Comparison of ENCODE assay signal across 17 cellular contexts in the genomic region with DNA sequence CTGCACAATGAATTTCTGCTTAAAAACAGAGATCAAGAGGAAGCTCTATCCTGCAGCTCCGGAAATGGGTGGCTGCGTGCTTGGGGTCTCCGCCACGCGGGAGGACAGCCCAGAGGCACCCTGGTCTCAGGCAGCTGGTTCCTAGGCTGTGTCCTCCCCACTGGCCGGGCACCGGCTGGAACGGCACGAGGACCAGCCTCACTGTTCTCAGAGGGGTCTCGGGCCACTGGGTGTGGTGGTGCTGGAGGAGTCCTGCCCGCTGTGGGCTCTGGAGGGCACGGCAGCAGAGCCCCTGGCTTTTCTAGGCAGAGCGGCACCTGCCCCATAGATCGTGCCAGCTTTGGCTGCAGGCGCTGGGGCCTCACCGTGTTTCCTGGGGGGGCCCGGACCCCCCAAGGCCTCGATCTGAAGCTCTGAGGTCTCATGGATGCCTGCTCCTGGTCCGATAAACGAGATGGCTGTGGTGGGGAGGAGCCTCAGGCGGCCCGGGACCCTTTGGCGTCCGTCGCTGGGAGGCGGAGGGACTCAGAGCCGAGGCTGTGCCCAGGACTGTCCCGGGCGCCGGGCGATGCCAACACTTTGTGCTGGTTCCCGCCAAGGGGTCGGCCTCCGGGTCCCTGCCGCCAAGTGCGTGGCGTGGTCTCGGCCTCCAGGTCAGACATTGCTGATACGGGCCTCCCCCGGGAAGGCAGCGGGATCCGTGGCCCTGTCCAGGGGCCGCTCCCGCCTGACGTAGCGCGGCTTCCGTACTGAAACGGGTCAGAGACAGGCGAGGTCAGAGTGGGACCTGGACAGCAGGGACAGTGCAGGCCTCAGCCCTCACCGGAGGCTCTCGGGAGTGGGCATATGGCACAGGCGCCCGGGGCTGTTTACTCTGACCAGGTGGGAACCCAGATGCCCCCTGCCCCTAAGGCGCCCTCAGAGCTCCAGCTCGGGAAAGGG. TPM values are rescaled to one million over a fixed set of nuclear protein-coding genes. Genes with fewer than 3 reads are reported as not detected.
DNase-seq lines count a peak whose midpoint lies in the region; ATAC-seq, FAIRE-seq and TF ChIP-seq lines count a peak whose summit lies in the region.
"Had no signal": no experiment of that assay in that cellular context is flagged by ENCODE, and none has a peak within 500 bp of the region (broad histone marks: within the 10 kb centered on the region; RNA-seq: fewer than 3 reads in every experiment).

No MANE protein-coding gene starts in this region.

- H3K27me3 Mint-ChIP-seq in activated CD8-positive, alpha-beta memory T cell treated with anti-CD3 and anti-CD28 coated beads, Interleukin-2, amount 10 ng/mL, durations not matched to agents 7 days and 5 days = peaks cover 5% of the 10 kb centered on the region
- H3K27me3 Mint-ChIP-seq: memory B cell had no signal

- FAIRE-seq in K562 (lab: Jason Lieb, UNC) = no peak

- H3K4me3 Mint-ChIP-seq in activated CD8-positive, alpha-beta memory T cell treated with anti-CD3 and anti-CD28 coated beads, Interleukin-2, amount 10 ng/mL, durations not matched to agents 7 days and 5 days = no peak overlapping the region
- H3K4me3 Mint-ChIP-seq: memory B cell had no signal

- in situ Hi-C loops in K562 (cut with MboI) = no loop called here

- H3K27ac ChIP-seq in K562 (ENCODE audit: extremely low read depth, low read depth, low read length) (no peak overlapping the region), left lung (no peak overlapping the region), stomach (no peak overlapping the region)
- H3K27ac ChIP-seq: body of pancreas had no signal

- no peaks in the 10 kb centered on the region for H4K20me1 ChIP-seq in K562 (replicated peaks; ENCODE audit: control insufficient read depth, insufficient read depth, low read length)

- H3K9me3 Mint-ChIP-seq in activated CD8-positive, alpha-beta memory T cell treated with anti-CD3 and anti-CD28 coated beads, Interleukin-2, amount 10 ng/mL, durations not matched to agents 7 days and 5 days (ENCODE audit: low read depth) = no peaks in the 10 kb centered on the region
- H3K9me3 Mint-ChIP-seq: memory B cell had no signal

- H3K27ac Mint-ChIP-seq in activated CD8-positive, alpha-beta memory T cell treated with anti-CD3 and anti-CD28 coated beads, Interleukin-2, amount 10 ng/mL, durations not matched to agents 7 days and 5 days = no peak overlapping the region
- H3K27ac Mint-ChIP-seq: memory B cell had no signal

- H3K4me1 Mint-ChIP-seq in activated CD8-positive, alpha-beta memory T cell treated with anti-CD3 and anti-CD28 coated beads, Interleukin-2, amount 10 ng/mL, durations not matched to agents 7 days and 5 days = peaks cover 4% of the 10 kb centered on the region

- TF ChIP-seq EP300 in K562 (IDR thresholded peaks at IDR 0.05; ENCODE audit: low read length) (no peak), stomach (IDR thresholded peaks at IDR 0.05) (no peak)

- TF ChIP-seq CTCF in K562 (IDR thresholded peaks at IDR 0.05 in 2 of 3, conservative IDR thresholded peaks at IDR 0.05 in 1 of 3; ENCODE audit: insufficient read depth in 2 of 3, low read depth in 1 of 3, low read length in 3 of 3) (no peak), left lung (IDR thresholded peaks at IDR 0.05) (no peak), stomach (IDR thresholded peaks at IDR 0.05) (no peak)

- H3K9me1 ChIP-seq in K562 (ENCODE audit: control insufficient read depth, insufficient read depth, low read length) = no peaks in the 10 kb centered on the region

- H3K36me3 ChIP-seq in K562 (ENCODE audit: control insufficient read depth, insufficient read depth, low read length) = peaks cover 24% of the 10 kb centered on the region; the same call in 1 of the 3 replicates
- peaks cover 0 to 22% of the 10 kb centered on the region in 2 donors for H3K36me3 ChIP-seq in left lung
- peaks cover 0 to 41% (median 28%) of the 10 kb centered on the region in 4 donors for H3K36me3 ChIP-seq in stomach

- H3K4me1 ChIP-seq in K562 (replicated peaks in 1 of 2; ENCODE audit: control insufficient read depth in 2 of 2, insufficient read depth in 2 of 2, low read length in 2 of 2) (peaks cover 12 to 74% of the 10 kb centered on the region in 2 experiments), left lung (peaks cover 11 to 13% of the 10 kb centered on the region in 2 donors), stomach (peaks cover 14 to 15% (median 14%) of the 10 kb centered on the region in 4 donors)

- H3K4me3 ChIP-seq in K562 (no peak overlapping the region), left lung (no peak overlapping the region), stomach (no peak overlapping the region)
- H3K4me3 ChIP-seq: body of pancreas had no signal

- H3K36me3 Mint-ChIP-seq in activated CD8-positive, alpha-beta memory T cell treated with anti-CD3 and anti-CD28 coated beads, Interleukin-2, amount 10 ng/mL, durations not matched to agents 7 days and 5 days = no peaks in the 10 kb centered on the region
- H3K36me3 Mint-ChIP-seq: memory B cell had no signal

- no peak overlapping the region for H3K4me2 ChIP-seq in K562 (ENCODE audit: insufficient read depth, low read length)

- H3K27me3 ChIP-seq in K562 (ENCODE audit: control insufficient read depth in 2 of 2, insufficient read depth in 2 of 2, low read length in 2 of 2) (no peaks in the 10 kb centered on the region), left lung (peaks cover 0 to 17% of the 10 kb centered on the region in 2 donors), stomach (peaks cover 0 to 18% (median 0%) of the 10 kb centered on the region in 3 donors)
- H3K27me3 ChIP-seq: body of pancreas had no signal

- no TSS peak for BruUV-seq in K562 (replicated peaks; lab: Mats Ljungman, UMichigan)

- no peak overlapping the region for H2AFZ ChIP-seq in K562 (ENCODE audit: low read depth, low read length)

- ATAC-seq in activated CD8-positive, alpha-beta memory T cell treated with anti-CD3 and anti-CD28 coated beads, Interleukin-2, amount 10 ng/mL, durations not matched to agents 7 days and 5 days = no peak
- ATAC-seq in K562 (no peak), left lung (no peak), HG03521 (IDR thresholded peaks at IDR 0.05; ENCODE audit: unreplicated experiment) (no peak)
- ATAC-seq: body of pancreas had no signal

- TF ChIP-seq RAD21 in K562 (CRISPR knock-in tag; conservative IDR thresholded peaks at IDR 0.05 in 1 of 2, IDR thresholded peaks at IDR 0.05 in 1 of 2) = no peak

- 89% methylated on average over 45 of the region's 56 CpGs for WGBS in K562 (ENCODE audit: insufficient coverage, low coverage, missing lambda C conversion rate)
- 91 to 93% (median 92%) methylated on average over 49 to 56 of the region's 56 CpGs for WGBS in stomach, 5 donors

- POLR2A ChIA-PET in K562 (lab: Yijun Ruan, JAX) = interaction anchor here (1.1 kb wide), 1 partner anchor 16 kb away, joined by 3 read pairs; no protein-coding TSS in a partner anchor

- CTCF ChIA-PET in activated CD8-positive, alpha-beta memory T cell treated with anti-CD3 and anti-CD28 coated beads, Interleukin-2, amount 10 ng/mL, durations not matched to agents 7 days and 5 days (lab: Charles Lee) = no interaction called here
- CTCF ChIA-PET in K562 (lab: Yijun Ruan, JAX; ENCODE audit: low intra/inter-chr PET ratio) = no interaction called here

- no peak for TF ChIP-seq POLR2A in K562 (conservative IDR thresholded peaks at IDR 0.05)
- TF ChIP-seq POLR2A in stomach (IDR thresholded peaks at IDR 0.05) = no peak

- intact Hi-C loops in K562 (cut with micrococcal nuclease) (no loop called here), left lung (cut with DNase I) (no loop called here), stomach (cut with DNase I; ENCODE audit: low total_unique reads) (no loop called here)

- H3K79me2 ChIP-seq in K562 (ENCODE audit: control insufficient read depth, insufficient read depth, low read length) = no peaks in the 10 kb centered on the region

- H3K9ac ChIP-seq in K562 (ENCODE audit: insufficient read depth in 1 of 2, low read depth in 2 of 2, low read length in 2 of 2) = peak overlapping the region in 1 of 2 experiments; percentile 20; a peak in 1 of 4 replicates

- DNase-seq in activated CD8-positive, alpha-beta memory T cell treated with anti-CD3 and anti-CD28 coated beads for 24 hours = peak; percentile 58
- no peak for DNase-seq in activated CD8-positive, alpha-beta memory T cell treated with anti-CD3 and anti-CD28 coated beads, Interleukin-2, amount 10 ng/mL, durations not matched to agents 7 days and 5 days
- DNase-seq in K562 (ENCODE audit: extremely low read depth in 1 of 4, low spot score in 3 of 4) (no peak), left lung (peak; percentile 27 to 81), stomach (peak; percentile 24), DMS 273 (lab: John Stamatoyannopoulos, UW; ENCODE audit: unreplicated experiment) (no peak), anterior cingulate cortex (lab: John Stamatoyannopoulos, UW) (no peak)
- DNase-seq: activated CD4-positive, alpha-beta T cell treated with anti-CD3 and anti-CD28 coated beads, Interleukin-2, amount 50 U/mL, for 48 hours; activated gamma-delta T cell treated with Interleukin-2 at 50 U/mL for 16 hours; IMR-90; occipital lobe; stimulated activated CD4-positive, alpha-beta T cell treated with anti-CD3 and anti-CD28 coated beads, Interleukin-12 subunit alpha, Interleukin-12 subunit beta, amount 100 ng/mL, for 4 hours; T-helper 9 cell had no signal

- H3K9me3 ChIP-seq in K562 (replicated peaks; ENCODE audit: control insufficient read depth, insufficient read depth, low read depth, low read length) (no peaks in the 10 kb centered on the region; the same call in 1 of the 2 replicates), left lung (no peaks in the 10 kb centered on the region), stomach (no peaks in the 10 kb centered on the region)
- H3K9me3 ChIP-seq: body of pancreas had no signal

RNA-seq across cellular contexts. Expression of a gene that starts 8.4 kb away (rescaled TPM):
- not detected for total RNA-seq in activated CD8-positive, alpha-beta memory T cell treated with anti-CD3 and anti-CD28 coated beads, Interleukin-2, amount 10 ng/mL, durations not matched to agents 7 days and 5 days
- total RNA-seq in K562 (2011; cell fraction: chromatin; rRNA removed; ENCODE audit: low replicate concordance) = 0.35 TPM in 1 of 2 replicates, not detected in the other
- 0.17 TPM in 1 of 2 replicates, not detected in the other for total RNA-seq in K562 (2011; cell fraction: nucleolus; rRNA removed)
- total RNA-seq in K562 (2011; cell fraction: nucleoplasm; rRNA removed) = not detected in 2 replicates
- total RNA-seq in K562 (2014; rRNA removed) = 0.32 TPM in 1 of 2 replicates, not detected in the other
- total RNA-seq in K562 (2014; rRNA removed; fragmentation: Illumina TruSeq; extraction: Trizol) = not detected in 2 replicates
- total RNA-seq in K562 (2015; rRNA removed; fragmentation: Illumina TruSeq; extraction: Trizol) = not detected in 2 replicates
- total RNA-seq in K562 (2021) = not detected in 2 replicates
- polyA plus RNA-seq in K562 (2011; rRNA removed) = 0.04 TPM in 2 replicates
- polyA plus RNA-seq in K562 (2011; cell fraction: cytosol; rRNA removed) = 0.04 and 0.06 TPM in 2 replicates
- 0.06 and 0.07 TPM in 2 replicates for polyA plus RNA-seq in K562 (2011; cell fraction: nucleus; rRNA removed)
- polyA plus RNA-seq in K562 (2012) = 0.04 and 0.11 TPM in 2 replicates
- polyA plus RNA-seq in K562 (2014; fragmentation: Illumina TruSeq; extraction: Trizol) = not detected in 2 replicates
- polyA plus RNA-seq in K562 (2014; fragmentation: Nextera tagmentation; extraction: Ambion mirVana) = not detected
- not detected in 2 replicates for polyA plus RNA-seq in K562 (2014; rRNA removed)
- polyA minus RNA-seq in K562 (2011; rRNA and poly(A)+ RNA removed) = not detected in 2 replicates
- polyA minus RNA-seq in K562 (2011; cell fraction: cytosol; rRNA and poly(A)+ RNA removed) = not detected in 2 replicates
- 0.13 and 0.22 TPM in 2 replicates for polyA minus RNA-seq in K562 (2011; cell fraction: nucleus; rRNA and poly(A)+ RNA removed)
- total RNA-seq in left lung = 1 to 10 TPM; 1.2 to 1.7 TPM
- total RNA-seq in stomach = 1 to 10 TPM in 2 of 5 donors, not detected in 3; 1.4 to 5.9 TPM
- polyA plus RNA-seq in stomach = 1 to 10 TPM; 3.2 to 8.1 (median 3.4) TPM
- total RNA-seq: A673, IMR-90, occipital lobe had no signal
- polyA plus RNA-seq: IMR-90 had no signal

RNA-seq across cellular contexts. Expression of a gene that starts 33.4 kb away (rescaled TPM):
- 10 to 100 TPM; 22.9 to 23.6 TPM for total RNA-seq in activated CD8-positive, alpha-beta memory T cell treated with anti-CD3 and anti-CD28 coated beads, Interleukin-2, amount 10 ng/mL, durations not matched to agents 7 days and 5 days
- 35.9 and 114 TPM in 2 replicates for total RNA-seq in K562 (2011; cell fraction: chromatin; rRNA removed; ENCODE audit: low replicate concordance)
- total RNA-seq in K562 (2011; cell fraction: nucleolus; rRNA removed) = 121 and 123 TPM in 2 replicates
- total RNA-seq in K562 (2011; cell fraction: nucleoplasm; rRNA removed) = 60.4 and 67.1 TPM in 2 replicates
- total RNA-seq in K562 (2014; rRNA removed) (34.0 and 50.2 TPM in 2 replicates), K562 (2014; rRNA removed; fragmentation: Illumina TruSeq; extraction: Trizol) (1.0 and 1.4 TPM in 2 replicates), K562 (2015; rRNA removed; fragmentation: Illumina TruSeq; extraction: Trizol) (10.6 and 12.2 TPM in 2 replicates), K562 (2021) (42.3 and 46.4 TPM in 2 replicates), left lung (10 to 100 TPM in 1 of 2 donors, 1 to 10 TPM in 1; 8.0 to 14.0 TPM), stomach (10 to 100 TPM; 15.8 to 67.0 (median 33.8) TPM)
- polyA plus RNA-seq in K562 (2011; rRNA removed) (13.2 and 23.8 TPM in 2 replicates), K562 (2014; fragmentation: Illumina TruSeq; extraction: Trizol) (6.3 and 17.8 TPM in 2 replicates), K562 (2014; fragmentation: Nextera tagmentation; extraction: Ambion mirVana) (under 1 TPM; 0.28 to 0.60 TPM), K562 (2014; rRNA removed) (52.8 and 54.9 TPM in 2 replicates), stomach (10 to 100 TPM; 10.2 to 17.1 (median 12.8) TPM)
- 21.2 and 54.5 TPM in 2 replicates for polyA plus RNA-seq in K562 (2011; cell fraction: cytosol; rRNA removed)
- 125 and 192 TPM in 2 replicates for polyA plus RNA-seq in K562 (2011; cell fraction: nucleus; rRNA removed)
- polyA plus RNA-seq in K562 (2012) = 23.9 and 32.3 TPM in 2 replicates
- polyA minus RNA-seq in K562 (2011; rRNA and poly(A)+ RNA removed) = 3.2 and 3.9 TPM in 2 replicates
- 12.4 and 13.6 TPM in 2 replicates for polyA minus RNA-seq in K562 (2011; cell fraction: cytosol; rRNA and poly(A)+ RNA removed)
- polyA minus RNA-seq in K562 (2011; cell fraction: nucleus; rRNA and poly(A)+ RNA removed) = 34.3 and 38.5 TPM in 2 replicates

Comparison
In these comparisons a context has a peak if more than half of its experiments do, and no peak if none do; other contexts are left out.
1. DNase-seq: peak in activated CD8-positive, alpha-beta memory T cell treated with anti-CD3 and anti-CD28 coated beads for 24 hours (single experiment), left lung (2 of 2) and stomach (single experiment); none in activated CD8-positive, alpha-beta memory T cell treated with anti-CD3 and anti-CD28 coated beads, Interleukin-2, amount 10 ng/mL, durations not matched to agents 7 days and 5 days (single experiment), K562 (0 of 4), DMS 273 (single experiment) and anterior cingulate cortex (0 of 58).